8 cellular contexts compared by ENCODE assay signal in genomic region chr10:117375360-117376147, GRCh38. TPM values are rescaled to one million over a fixed set of nuclear protein-coding genes. Genes with fewer than 3 reads are reported as not detected.
DNase-seq lines count a peak whose midpoint lies in the region; ATAC-seq and TF ChIP-seq lines count a peak whose summit lies in the region.

PDZD8 (minus strand) TSS chr10:117375440; CDS start chr10:117375227, 213 bp downstream.

- peak within 1 kb of the TSS; percentile 90 to 97 (median 95) for H3K27ac ChIP-seq in esophagus squamous epithelium

- WGBS in esophagus squamous epithelium, 2 donors = 0% methylated on average over 2 to 25 of the region's 103 CpGs

- peak within 1 kb of the TSS; percentile 57 to 99 (median 82) for H3K4me3 ChIP-seq in esophagus squamous epithelium

- intact Hi-C loops in esophagus squamous epithelium (cut with DNase I) = no loop called here

- H3K9me3 ChIP-seq in esophagus squamous epithelium = no peaks in the 10 kb centered on the region

- H3K36me3 ChIP-seq in esophagus squamous epithelium = no peaks in the 10 kb centered on the region

- peak in 3 of 4 donors; percentile 47 to 94 (median 94) for TF ChIP-seq POLR2A in esophagus squamous epithelium (IDR thresholded peaks at IDR 0.05)

- peaks cover 0 to 17% (median 0%) of the 10 kb centered on the region in 4 donors for H3K27me3 ChIP-seq in esophagus squamous epithelium

- peaks cover 16 to 45% (median 23%) of the 10 kb centered on the region in 3 donors for H3K4me1 ChIP-seq in esophagus squamous epithelium

- ATAC-seq in GM21723 (IDR thresholded peaks at IDR 0.05; ENCODE audit: unreplicated experiment) = peak; percentile 86

- DNase-seq in DMS79 (lab: John Stamatoyannopoulos, UW) (peak; percentile 4), KG1 (lab: John Stamatoyannopoulos, UW) (peak; percentile 76), RKO (ENCODE audit: low spot score) (peak; percentile 92), activated T-helper 1 cell treated with Interleukin-2 at 50 U/mL for 16 hours (ENCODE audit: low read depth) (peak; percentile 86), esophagus squamous epithelium (lab: John Stamatoyannopoulos, UW) (peak; percentile 65), myocyte (ENCODE audit: low read depth) (peak; percentile 94)
- DNase-seq in stimulated activated CD8-positive, alpha-beta memory T cell treated with anti-CD3 and anti-CD28 coated beads, Interleukin-7, amount 100 ng/mL, for 48 hours (ENCODE audit: extremely low read depth in 1 of 2, low read depth in 1 of 2) = peak; percentile 83 to 84

- TF ChIP-seq CTCF in esophagus squamous epithelium (IDR thresholded peaks at IDR 0.05) = no peak

RNA-seq across cellular contexts. Expression of gene PDZD8, which starts in this region (rescaled TPM):
- total RNA-seq in esophagus squamous epithelium (10 to 100 TPM; 28.1 to 39.2 (median 32.9) TPM), myocyte (22.9 and 24.0 TPM in 2 replicates)
- polyA plus RNA-seq in myocyte (2012) = 10.2 TPM

Comparison
In these comparisons a context has a peak if more than half of its experiments do, and no peak if none do; other contexts are left out.
1. Peak in every context shown above with its lines: DNase-seq, ATAC-seq, H3K4me3 ChIP-seq and H3K27ac ChIP-seq.
2. DNase-seq: peak in every context shown above with its lines; median percentile 94 in myocyte; 92 in RKO; 86 in activated T-helper 1 cell treated with Interleukin-2 at 50 U/mL for 16 hours; 84 in stimulated activated CD8-positive, alpha-beta memory T cell treated with anti-CD3 and anti-CD28 coated beads, Interleukin-7, amount 100 ng/mL, for 48 hours; 76 in KG1; 65 in esophagus squamous epithelium; 4 in DMS79.